Comparison of ENCODE assay signal across 28 cellular contexts in the genomic region with DNA sequence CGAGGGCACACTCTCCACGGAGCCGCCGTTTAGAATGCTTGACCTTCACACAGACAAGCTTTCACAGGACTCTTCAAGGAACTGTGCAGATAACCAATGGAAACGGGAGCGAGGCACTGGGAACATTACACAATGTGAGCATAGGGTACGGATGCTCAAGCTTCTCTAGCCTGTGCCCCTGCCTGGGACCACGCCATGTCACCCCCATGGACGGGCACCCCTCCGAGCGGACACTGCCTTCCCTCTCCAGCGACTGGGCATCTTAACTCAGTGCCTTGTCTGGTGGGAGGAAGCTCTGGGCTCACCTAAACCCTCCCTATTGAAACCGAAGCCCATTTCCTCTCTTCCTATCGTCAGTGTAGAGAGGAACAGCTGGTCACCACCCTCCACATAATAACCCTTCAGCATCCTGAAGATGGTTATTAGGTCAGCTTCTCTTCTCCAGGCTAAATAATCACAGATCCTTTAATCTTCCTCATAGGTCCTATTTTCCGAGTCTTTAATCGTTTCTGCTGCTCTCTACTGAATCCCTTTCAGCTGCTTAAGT.
"Had no signal": no experiment of that assay in that cellular context is flagged by ENCODE, and none has a peak within 500 bp of the region (broad histone marks: within the 10 kb centered on the region; RNA-seq: fewer than 3 reads in every experiment).

No MANE protein-coding gene starts in this region.

- H3K9me3 ChIP-seq: esophagus muscularis mucosa, heart right ventricle, left lung, psoas muscle, stomach, thyroid gland, upper lobe of left lung, vagina had no signal

- H3K4me2 ChIP-seq: neural progenitor cell had no signal

- H3K9ac ChIP-seq: neural progenitor cell, parathyroid adenoma had no signal

- H3K27me3 ChIP-seq: foreskin keratinocyte, neural progenitor cell, stomach, thyroid gland, upper lobe of left lung, vagina had no signal

- H3K4me3 ChIP-seq: esophagus muscularis mucosa, heart right ventricle, left lung, lung, neural progenitor cell, psoas muscle, stomach, thyroid gland, upper lobe of left lung, vagina had no signal

- H2AFZ ChIP-seq: neural progenitor cell, parathyroid adenoma had no signal

- DNase-seq: activated CD4-positive, alpha-beta T cell treated with anti-CD3 and anti-CD28 coated beads for 48 hours; activated CD4-positive, alpha-beta T cell treated with anti-CD3 and anti-CD28 coated beads, Interleukin-2, amount 50 U/mL, for 48 hours; activated CD8-positive, alpha-beta memory T cell treated with anti-CD3 and anti-CD28 coated beads for 24 hours; activated effector memory CD4-positive, alpha-beta T cell treated with Interleukin-2 at 50 U/mL for 16 hours; activated naive CD4-positive, alpha-beta T cell treated with Interleukin-2 at 50 U/mL for 16 hours; anterior cingulate cortex; endodermal cell; foreskin keratinocyte; heart right ventricle; left lung; mesendoderm; natural killer cell; occipital lobe; psoas muscle; stimulated activated CD4-positive, alpha-beta T cell treated with anti-CD3 and anti-CD28 coated beads, Interleukin-15, amount 100 ng/mL, for 24 hours; stimulated activated CD4-positive, alpha-beta T cell treated with anti-CD3 and anti-CD28 coated beads, Interleukin-2, amount 100 ng/mL, for 24 hours; stimulated activated naive B cell treated with anti-CD40 and anti-IgM and Interleukin-4, amounts not matched to agents 10 μg/mL and 1 μg/mL and 100 μg/mL, for 72 hours; stomach; thyroid gland; upper lobe of left lung had no signal

- H3K27ac ChIP-seq: esophagus muscularis mucosa, foreskin keratinocyte, heart right ventricle, left lung, neural progenitor cell, parathyroid adenoma, psoas muscle, stomach, thyroid gland, upper lobe of left lung, vagina, VCaP had no signal

- H3K79me2 ChIP-seq: parathyroid adenoma had no signal

- H3K36me3 ChIP-seq: esophagus muscularis mucosa, heart right ventricle, left lung, neural progenitor cell, stomach, thyroid gland, upper lobe of left lung, vagina had no signal

- H3K4me1 ChIP-seq: esophagus muscularis mucosa, foreskin keratinocyte, heart right ventricle, left lung, neural progenitor cell, parathyroid adenoma, psoas muscle, stomach, thyroid gland, upper lobe of left lung, vagina had no signal

- FAIRE-seq: bronchial epithelial cell had no signal

- ATAC-seq: activated CD4-positive, CD25-positive, alpha-beta regulatory T cell treated with anti-CD3 and anti-CD28 coated beads, Interleukin-2, amount 50 U/mL, for 24 hours; foreskin keratinocyte; heart right ventricle; left lung; natural killer cell; psoas muscle; stimulated activated naive B cell treated with anti-CD40 and anti-IgM and Interleukin-4, amounts not matched to agents 10 μg/mL and 1 μg/mL and 100 μg/mL, for 72 hours had no signal
